Comparison of ENCODE assay signal across 8 cellular contexts in genomic region chr9:104961238-104961637, GRCh38. TPM values are rescaled to one million over a fixed set of nuclear protein-coding genes. Genes with fewer than 3 reads are reported as not detected.
DNase-seq lines count a peak whose midpoint lies in the region; ATAC-seq and TF ChIP-seq lines count a peak whose summit lies in the region.

No MANE protein-coding gene starts in this region.

- ATAC-seq in HG03432 (IDR thresholded peaks at IDR 0.05; ENCODE audit: unreplicated experiment) (peak; percentile 97), lung (ENCODE audit: insufficient read depth, low FRiP score) (peak; percentile 58)

- POLR2A ChIA-PET in PC-9 (lab: Charles Lee; ENCODE audit: unreplicated experiment): interaction anchor here (0.7 kb wide), 2 partner anchors 60 to 887 kb away, joined by 4 read pairs; no protein-coding TSS in a partner anchor

- H3K79me2 ChIP-seq in PC-9 (ENCODE audit: low read depth): no peaks in the 10 kb centered on the region

- no TSS peak for BruUV-seq in PC-9 (replicated peaks; lab: Mats Ljungman, UMichigan)

- intact Hi-C loops in PC-9 (cut with micrococcal nuclease; ENCODE audit: unreplicated experiment): loop anchor here (10.0 kb wide), 1 partner anchor 284 kb away; the partner anchor contains the start of gene SLC44A1
- intact Hi-C loops in esophagus muscularis mucosa (cut with DNase I): no loop called here

- 65 to 74% methylated on average over 5 of the region's 5 CpGs for WGBS in lung, 2 donors
- 69% methylated on average over 5 of the region's 5 CpGs for WGBS in esophagus muscularis mucosa

- no peak for TF ChIP-seq EP300 in esophagus muscularis mucosa (IDR thresholded peaks at IDR 0.05)

- H3K9me3 ChIP-seq in PC-9 (ENCODE audit: insufficient read depth, low read depth) (no peaks in the 10 kb centered on the region), lung (ENCODE audit: control insufficient read depth in 2 of 2, insufficient read depth in 1 of 2, low read length in 1 of 2) (no peaks in the 10 kb centered on the region), esophagus muscularis mucosa (no peaks in the 10 kb centered on the region)

- no peak overlapping the region for H3K4me3 ChIP-seq in PC-9
- no peak overlapping the region for H3K4me3 ChIP-seq in lung
- no peak overlapping the region for H3K4me3 ChIP-seq in esophagus muscularis mucosa

- H4K20me1 ChIP-seq in PC-9 (ENCODE audit: insufficient read depth): no peaks in the 10 kb centered on the region

- TF ChIP-seq CTCF in PC-9 (conservative IDR thresholded peaks at IDR 0.05): no peak
- no peak for TF ChIP-seq CTCF in lung (IDR thresholded peaks at IDR 0.05; ENCODE audit: control extremely low read depth, extremely low read depth)
- no peak for TF ChIP-seq CTCF in esophagus muscularis mucosa (IDR thresholded peaks at IDR 0.05)

- no peak for TF ChIP-seq POLR2A in esophagus muscularis mucosa (IDR thresholded peaks at IDR 0.05; ENCODE audit: low read depth)

- H3K27ac ChIP-seq in PC-9: peak overlapping the region; percentile 80
- H3K27ac ChIP-seq in lung (ENCODE audit: low read depth in 1 of 2, low read length in 1 of 2): no peak overlapping the region
- no peak overlapping the region for H3K27ac ChIP-seq in esophagus muscularis mucosa (replicated peaks in 1 of 4)

- no peaks in the 10 kb centered on the region for H3K9me2 ChIP-seq in PC-9 (ENCODE audit: insufficient read depth)

- H3F3A ChIP-seq in PC-9 (ENCODE audit: insufficient read depth, low read depth): peaks cover 8% of the 10 kb centered on the region; the same call in 1 of the 2 replicates

- CTCF ChIA-PET in PC-9 (lab: Charles Lee): no interaction called here

- no peaks in the 10 kb centered on the region for H3K27me3 ChIP-seq in PC-9 (ENCODE audit: insufficient read depth, low read depth)
- no peaks in the 10 kb centered on the region for H3K27me3 ChIP-seq in lung (ENCODE audit: control insufficient read depth, insufficient read depth)
- H3K27me3 ChIP-seq in esophagus muscularis mucosa: no peaks in the 10 kb centered on the region

- peak; percentile 84 for DNase-seq in SIG-M5 treated with dmso at 0.1 percent for 504 hours (lab: John Stamatoyannopoulos, UW; ENCODE audit: unreplicated experiment)
- DNase-seq in SIG-M5 (lab: John Stamatoyannopoulos, UW): no peak
- DNase-seq in PC-9: peak; percentile 53 to 90
- DNase-seq in activated naive CD4-positive, alpha-beta T cell treated with Interleukin-2 at 50 U/mL for 16 hours: peak; percentile 50
- no peak for DNase-seq in lung (ENCODE audit: low spot score)
- DNase-seq in C1 segment of cervical spinal cord (lab: John Stamatoyannopoulos, UW): no peak
- DNase-seq in esophagus muscularis mucosa (ENCODE audit: extremely low spot score): no peak

- peak overlapping the region; percentile 59 for H3K4me2 ChIP-seq in PC-9

- no peaks in the 10 kb centered on the region for H3K36me3 ChIP-seq in PC-9 (ENCODE audit: low read depth)
- no peaks in the 10 kb centered on the region for H3K36me3 ChIP-seq in lung (ENCODE audit: control insufficient read depth in 2 of 2, insufficient read depth in 2 of 2, low read length in 2 of 2)
- no peaks in the 10 kb centered on the region for H3K36me3 ChIP-seq in esophagus muscularis mucosa

- H3K4me1 ChIP-seq in PC-9 (replicated peaks; ENCODE audit: insufficient read depth): peaks cover 22% of the 10 kb centered on the region
- H3K4me1 ChIP-seq in lung (ENCODE audit: control insufficient read depth in 2 of 2, insufficient read depth in 2 of 2, low read length in 2 of 2): no peaks in the 10 kb centered on the region
- H3K4me1 ChIP-seq in esophagus muscularis mucosa: no peaks in the 10 kb centered on the region

- H2AFZ ChIP-seq in PC-9: peak overlapping the region; percentile 11; the same call in 1 of the 2 replicates

RNA-seq across cellular contexts. Expression of gene ABCA1, which starts 33.3 kb away (rescaled TPM):
- total RNA-seq in PC-9 (2021) (22.4 and 38.3 TPM in 2 replicates), lung (100 to 1,000 TPM in 1 of 2 donors, 10 to 100 TPM in 1; 19.1 to 140 TPM), esophagus muscularis mucosa (10 to 100 TPM; 47.8 to 73.9 (median 54.7) TPM)
- polyA plus RNA-seq in lung: 10 to 100 TPM in 1 of 2 donors, 1 to 10 TPM in 1; 5.4 to 14.4 TPM

Comparison
In these comparisons a context has a peak if more than half of its experiments do, and no peak if none do; other contexts are left out.
1. DNase-seq: peak in SIG-M5 treated with dmso at 0.1 percent for 504 hours (single experiment), PC-9 (2 of 2) and activated naive CD4-positive, alpha-beta T cell treated with Interleukin-2 at 50 U/mL for 16 hours (single experiment); none in SIG-M5 (single experiment), lung (single experiment), C1 segment of cervical spinal cord (0 of 14) and esophagus muscularis mucosa (single experiment).